Comparison of ENCODE assay signal across 8 cellular contexts in genomic region chr11:72721689-72722049, GRCh38. TPM values are rescaled to one million over a fixed set of nuclear protein-coding genes. Genes with fewer than 3 reads are reported as not detected.
DNase-seq lines count a peak whose midpoint lies in the region; ATAC-seq, FAIRE-seq and TF ChIP-seq lines count a peak whose summit lies in the region.

No MANE protein-coding gene starts in this region.

- peak overlapping the region; percentile 85 for H3K4me2 ChIP-seq in mesenchymal stem cell (ENCODE audit: low read length, poor library complexity, severe bottlenecking)

- H3K18ac ChIP-seq in mesenchymal stem cell (ENCODE audit: low read depth in 1 of 2, low read length in 2 of 2) = peak overlapping the region; percentile 79 to 94

- peak overlapping the region; percentile 92 for H3K27ac Mint-ChIP-seq in T-helper 1 cell treated with Interleukin-12 subunit alpha and Interleukin-12 subunit beta and Interleukin-4 antibody, amounts not matched to agents 30 μg/mL and 1 μg/mL, for 36 hours

- peaks cover 7% of the 10 kb centered on the region for H3K36me3 Mint-ChIP-seq in T-helper 1 cell treated with Interleukin-12 subunit alpha and Interleukin-12 subunit beta and Interleukin-4 antibody, amounts not matched to agents 30 μg/mL and 1 μg/mL, for 36 hours (ENCODE audit: low read depth)

- FAIRE-seq in bronchial epithelial cell (lab: Jason Lieb, UNC) = no peak

- H3K36me3 ChIP-seq in HAP-1 (replicated peaks) (peaks cover 11% of the 10 kb centered on the region; the same call in 1 of the 2 replicates), bronchial epithelial cell (ENCODE audit: control insufficient read depth, insufficient read depth, low read length) (peaks cover 15% of the 10 kb centered on the region), mesenchymal stem cell (ENCODE audit: control insufficient read depth in 1 of 2, insufficient read depth in 2 of 2, low read depth in 1 of 2, low read length in 2 of 2) (peaks cover 30 to 31% of the 10 kb centered on the region in 2 experiments)

- ATAC-seq in GM21390 (IDR thresholded peaks at IDR 0.05; ENCODE audit: unreplicated experiment) (no peak), HG02938 (IDR thresholded peaks at IDR 0.05; ENCODE audit: unreplicated experiment) (no peak), HG02588 (IDR thresholded peaks at IDR 0.05; ENCODE audit: unreplicated experiment) (no peak)

- H3K14ac ChIP-seq in mesenchymal stem cell (ENCODE audit: low read length in 2 of 2) = no peak overlapping the region

- peak overlapping the region; percentile 4 to 56 for H2BK12ac ChIP-seq in mesenchymal stem cell (ENCODE audit: low read length in 2 of 2)

- peak overlapping the region; percentile 96 for H4K8ac ChIP-seq in mesenchymal stem cell (ENCODE audit: low read length)

- H3K23ac ChIP-seq in mesenchymal stem cell (ENCODE audit: low read length in 2 of 2) = no peak overlapping the region

- H3K4me1 ChIP-seq in HAP-1 = peaks cover 5% of the 10 kb centered on the region
- H3K4me1 ChIP-seq in mesenchymal stem cell (ENCODE audit: control insufficient read depth, insufficient read depth, low read depth, low read length) = peaks cover 61% of the 10 kb centered on the region

- H3K4me3 ChIP-seq in HAP-1 (peak overlapping the region; percentile 22), bronchial epithelial cell (ENCODE audit: low read depth, low read length) (peak overlapping the region; percentile 52), mesenchymal stem cell (ENCODE audit: insufficient read depth in 1 of 2, low read depth in 1 of 2, low read length in 2 of 2) (peak overlapping the region; percentile 55 to 82)

- WGBS in mesenchymal stem cell = 70% methylated on average over 13 of the region's 13 CpGs

- H3K79me1 ChIP-seq in mesenchymal stem cell (replicated peaks; ENCODE audit: low read length, poor library complexity, severe bottlenecking) = peaks cover 39% of the 10 kb centered on the region

- H3K27ac ChIP-seq in mesenchymal stem cell (ENCODE audit: low read length, poor library complexity, severe bottlenecking) (peak overlapping the region; percentile 89), substantia nigra (ENCODE audit: low read depth, low read length, poor library complexity, severe bottlenecking) (peak overlapping the region; percentile 76)

- H3K4me3 Mint-ChIP-seq in T-helper 1 cell treated with Interleukin-12 subunit alpha and Interleukin-12 subunit beta and Interleukin-4 antibody, amounts not matched to agents 30 μg/mL and 1 μg/mL, for 36 hours = peak overlapping the region; percentile 98

- no peak overlapping the region for H2AFZ ChIP-seq in mesenchymal stem cell (ENCODE audit: low read depth, low read length)

- H3K9me3 ChIP-seq in HAP-1 (no peaks in the 10 kb centered on the region), mesenchymal stem cell (ENCODE audit: control insufficient read depth, low read length) (no peaks in the 10 kb centered on the region)

- H3K9me3 Mint-ChIP-seq in T-helper 1 cell treated with Interleukin-12 subunit alpha and Interleukin-12 subunit beta and Interleukin-4 antibody, amounts not matched to agents 30 μg/mL and 1 μg/mL, for 36 hours = no peaks in the 10 kb centered on the region

- H2BK15ac ChIP-seq in mesenchymal stem cell (ENCODE audit: low read depth, poor library complexity, severe bottlenecking) = no peak overlapping the region

- H3K4ac ChIP-seq in mesenchymal stem cell (ENCODE audit: low read depth in 1 of 2, low read length in 2 of 2) = peak overlapping the region; percentile 5 to 68

- peaks cover 45% of the 10 kb centered on the region for H3K4me1 Mint-ChIP-seq in T-helper 1 cell treated with Interleukin-12 subunit alpha and Interleukin-12 subunit beta and Interleukin-4 antibody, amounts not matched to agents 30 μg/mL and 1 μg/mL, for 36 hours (ENCODE audit: low read depth)

- no peak for TF ChIP-seq CTCF in bronchial epithelial cell (IDR thresholded peaks at IDR 0.05; ENCODE audit: insufficient read depth, low read length, severe bottlenecking)

- DNase-seq in HAP-1 (ENCODE audit: low spot score in 2 of 2) = peak in 1 of 2 experiments; percentile 42
- DNase-seq in bronchial epithelial cell (ENCODE audit: low read depth) = peak; percentile 87
- no peak for DNase-seq in mesenchymal stem cell
- DNase-seq in substantia nigra (lab: John Stamatoyannopoulos, UW) = no peak

- H3K27me3 ChIP-seq in HAP-1 (ENCODE audit: low read depth) (no peaks in the 10 kb centered on the region), bronchial epithelial cell (ENCODE audit: control insufficient read depth, insufficient read depth, low read length) (no peaks in the 10 kb centered on the region), mesenchymal stem cell (ENCODE audit: control insufficient read depth in 1 of 2, insufficient read depth in 1 of 2, low read length in 2 of 2) (no peaks in the 10 kb centered on the region)

- in situ Hi-C loops in HAP-1 (cut with MboI; ENCODE audit: low sequenced_read_pairs) = loop anchor here (5.0 kb wide), 1 partner anchor 456 kb away; no protein-coding TSS in a partner anchor

- peak overlapping the region; percentile 82 for H3K9ac ChIP-seq in mesenchymal stem cell (ENCODE audit: low read length)

- no peaks in the 10 kb centered on the region for H3K27me3 Mint-ChIP-seq in T-helper 1 cell treated with Interleukin-12 subunit alpha and Interleukin-12 subunit beta and Interleukin-4 antibody, amounts not matched to agents 30 μg/mL and 1 μg/mL, for 36 hours (ENCODE audit: low read depth)

- no peak overlapping the region for H2BK5ac ChIP-seq in mesenchymal stem cell (ENCODE audit: low read depth, low read length, poor library complexity, severe bottlenecking)

- peak overlapping the region; percentile 94 for H4K91ac ChIP-seq in mesenchymal stem cell (ENCODE audit: low read length)

- no peak overlapping the region for H2AK5ac ChIP-seq in mesenchymal stem cell (ENCODE audit: low read length, severe bottlenecking)

- no peak overlapping the region for H2BK120ac ChIP-seq in mesenchymal stem cell (ENCODE audit: low read depth, low read length)

RNA-seq across cellular contexts. Expression of gene ARAP1, which starts 30.5 kb away (rescaled TPM):
- 49.5 and 63.6 TPM in 2 replicates for total RNA-seq in bronchial epithelial cell
- 26.6 TPM for polyA plus RNA-seq in mesenchymal stem cell (2013, experiment 1 of 2)
- polyA plus RNA-seq in mesenchymal stem cell (2013, experiment 2 of 2) = 23.6 TPM

RNA-seq across cellular contexts. Expression of gene PDE2A, which starts 47.4 kb away (rescaled TPM):
- total RNA-seq in bronchial epithelial cell = 1.2 and 1.6 TPM in 2 replicates
- polyA plus RNA-seq in mesenchymal stem cell (2013, experiment 1 of 2) = 0.61 TPM
- 0.56 TPM for polyA plus RNA-seq in mesenchymal stem cell (2013, experiment 2 of 2)
